In the genomic region with DNA sequence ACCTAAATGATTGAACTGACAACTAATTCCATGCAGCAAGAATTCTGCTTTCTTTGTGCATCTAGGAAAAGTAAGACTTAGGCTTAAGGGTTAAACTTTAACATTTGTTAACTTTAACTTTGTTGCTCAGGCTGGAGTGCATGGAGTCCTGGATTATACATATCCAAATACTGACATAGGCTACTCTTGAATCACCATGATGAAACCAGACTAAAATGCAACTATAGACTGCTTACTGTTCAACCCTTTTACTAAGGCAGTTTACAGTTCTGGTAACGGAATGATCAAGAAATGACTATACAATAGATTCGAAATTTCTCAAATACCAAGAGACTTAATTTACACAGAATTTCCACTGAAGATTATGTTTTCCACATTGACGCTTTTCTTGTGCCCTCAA, we compare ENCODE assay signal across 30 cellular contexts.
"Had no signal": no experiment of that assay in that cellular context is flagged by ENCODE, and none has a peak within 500 bp of the region (broad histone marks: within the 10 kb centered on the region; RNA-seq: fewer than 3 reads in every experiment).

No MANE protein-coding gene starts in this region.

- H3K9ac ChIP-seq: neural progenitor cell, parathyroid adenoma had no signal

- H3K4me1 ChIP-seq: left lung, lower lobe of right lung, neural progenitor cell, parathyroid adenoma, sigmoid colon, spleen, tibial nerve, vagina had no signal

- DNase-seq: hypothalamus; immature natural killer cell; kidney; left colon; left lung; lower lobe of right lung; mammary epithelial cell; mesendoderm; naive B cell; natural killer cell; nephron progenitor cell; occipital lobe; right cardiac atrium; sigmoid colon; small intestine; spleen; stimulated activated CD4-positive, alpha-beta T cell treated with anti-CD3 and anti-CD28 coated beads, Interleukin-4, amount 100 ng/mL, for 4 hours; stimulated activated CD8-positive, alpha-beta memory T cell treated with anti-CD3 and anti-CD28 coated beads, Interleukin-4, amount 100 ng/mL, for 48 hours; stimulated activated naive CD4-positive, alpha-beta T cell treated with Interleukin-2 at 50 U/mL for 16 hours; stimulated activated naive CD8-positive, alpha-beta T cell treated with anti-CD3 and anti-CD28 coated beads, Interleukin-15, amount 100 ng/mL, for 72 hours; substantia nigra had no signal

- H3K4me3 ChIP-seq: left lung, lower lobe of right lung, neural progenitor cell, sigmoid colon, spleen, tibial nerve, vagina had no signal

- H3K9me3 ChIP-seq: left lung, lower lobe of right lung, neutrophil, sigmoid colon, spleen, tibial nerve, vagina had no signal

- H3K9me3 Mint-ChIP-seq: immature natural killer cell; mesothelial cell of epicardium; naive B cell; natural killer cell; nephron progenitor cell; neural progenitor cell; stimulated activated memory B cell treated with anti-CD40 and anti-IgM and Interleukin-4, amounts not matched to agents 10 μg/mL and 1 μg/mL and 100 μg/mL, for 72 hours; stimulated activated naive CD8-positive, alpha-beta T cell treated with anti-CD3 and anti-CD28 coated beads, Interleukin-15, amount 100 ng/mL, for 72 hours; type B pancreatic cell had no signal

- H3K4me3 Mint-ChIP-seq: immature natural killer cell; mesothelial cell of epicardium; naive B cell; natural killer cell; nephron progenitor cell; neural progenitor cell; stimulated activated memory B cell treated with anti-CD40 and anti-IgM and Interleukin-4, amounts not matched to agents 10 μg/mL and 1 μg/mL and 100 μg/mL, for 72 hours; stimulated activated naive CD8-positive, alpha-beta T cell treated with anti-CD3 and anti-CD28 coated beads, Interleukin-15, amount 100 ng/mL, for 72 hours; type B pancreatic cell had no signal

- H2AFZ ChIP-seq: neural progenitor cell, parathyroid adenoma had no signal

- H3K79me2 ChIP-seq: parathyroid adenoma had no signal

- H3K4me2 ChIP-seq: neural progenitor cell had no signal

- H3K4me1 Mint-ChIP-seq: immature natural killer cell; mesothelial cell of epicardium; naive B cell; natural killer cell; nephron progenitor cell; neural progenitor cell; stimulated activated memory B cell treated with anti-CD40 and anti-IgM and Interleukin-4, amounts not matched to agents 10 μg/mL and 1 μg/mL and 100 μg/mL, for 72 hours; stimulated activated naive CD8-positive, alpha-beta T cell treated with anti-CD3 and anti-CD28 coated beads, Interleukin-15, amount 100 ng/mL, for 72 hours had no signal

- H3K36me3 Mint-ChIP-seq: immature natural killer cell, naive B cell, natural killer cell had no signal

- FAIRE-seq: islet of Langerhans, kidney, small intestine had no signal

- H3K36me3 ChIP-seq: neural progenitor cell, neutrophil, sigmoid colon, vagina had no signal

- H3K27ac ChIP-seq: left lung, lower lobe of right lung, neural progenitor cell, neutrophil, parathyroid adenoma, sigmoid colon, spleen, tibial nerve, vagina had no signal

- ATAC-seq: left colon; left lung; lower lobe of right lung; natural killer cell; right cardiac atrium; stimulated activated memory B cell treated with anti-CD40 and anti-IgM and Interleukin-4, amounts not matched to agents 10 μg/mL and 1 μg/mL and 100 μg/mL, for 72 hours; stimulated activated naive CD8-positive, alpha-beta T cell treated with anti-CD3 and anti-CD28 coated beads, Interleukin-15, amount 100 ng/mL, for 72 hours had no signal

- H3K27me3 ChIP-seq: left lung, neural progenitor cell, neutrophil, sigmoid colon, spleen, tibial nerve, vagina had no signal

- H3K27ac Mint-ChIP-seq: immature natural killer cell; mesothelial cell of epicardium; natural killer cell; nephron progenitor cell; neural progenitor cell; stimulated activated memory B cell treated with anti-CD40 and anti-IgM and Interleukin-4, amounts not matched to agents 10 μg/mL and 1 μg/mL and 100 μg/mL, for 72 hours; type B pancreatic cell had no signal

- H3K27me3 Mint-ChIP-seq: naive B cell; stimulated activated memory B cell treated with anti-CD40 and anti-IgM and Interleukin-4, amounts not matched to agents 10 μg/mL and 1 μg/mL and 100 μg/mL, for 72 hours; stimulated activated naive CD8-positive, alpha-beta T cell treated with anti-CD3 and anti-CD28 coated beads, Interleukin-15, amount 100 ng/mL, for 72 hours; type B pancreatic cell had no signal
